ENCODE assay signal across 15 cellular contexts in the genomic region with DNA sequence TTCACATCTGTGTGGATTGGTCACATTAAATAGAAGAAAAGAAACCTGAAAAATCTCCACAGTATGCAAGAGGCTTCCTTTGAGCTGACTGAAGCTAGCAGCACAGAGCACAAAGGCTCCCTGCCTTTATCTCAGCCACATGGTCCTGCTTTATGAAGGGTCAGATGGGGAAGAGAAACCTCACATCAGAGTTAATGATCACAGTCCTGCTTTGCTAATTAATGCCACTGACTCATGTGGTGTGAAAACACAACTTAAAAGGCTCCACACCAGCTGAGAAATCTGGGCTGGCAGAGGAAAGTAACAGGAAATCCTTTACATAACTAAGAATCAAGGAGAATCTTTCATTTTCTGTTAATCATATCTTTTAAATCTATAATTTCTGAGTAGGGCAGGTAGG.
A peak's percentile ranks its signal among the peaks of the same experiment; 100 is the strongest.
DNase-seq lines count a peak whose midpoint lies in the region; ATAC-seq and TF ChIP-seq lines count a peak whose summit lies in the region.
"Had no signal": no experiment of that assay in that cellular context is flagged by ENCODE, and none has a peak within 500 bp of the region (broad histone marks: within the 10 kb centered on the region; RNA-seq: fewer than 3 reads in every experiment).

No MANE protein-coding gene starts in this region.

- no peaks in the 10 kb centered on the region for H3K4me1 ChIP-seq in endodermal cell (ENCODE audit: control insufficient read depth, insufficient read depth, low read length)
- no peaks in the 10 kb centered on the region for H3K4me1 ChIP-seq in Peyer's patch

- DNase-seq in endodermal cell: peak; percentile 50
- no peak for DNase-seq in activated CD4-positive, alpha-beta T cell treated with anti-CD3 and anti-CD28 coated beads, Interleukin-2, amount 10 ng/mL, durations not matched to agents 7 days and 5 days
- DNase-seq in activated T-cell treated with anti-CD3 and anti-CD28 coated beads for 4 hours: no peak
- DNase-seq in Peyer's patch: no peak
- DNase-seq: activated T-cell treated with anti-CD3 and anti-CD28 coated beads, Interleukin-2, amount 50 U/mL, for 1 hour; head of caudate nucleus; NCI-H446; Right ventricle myocardium superior; WERI-Rb-1 had no signal

- no peaks in the 10 kb centered on the region for H3K36me3 Mint-ChIP-seq in endodermal cell (ENCODE audit: low read depth)
- no peaks in the 10 kb centered on the region for H3K36me3 Mint-ChIP-seq in activated CD4-positive, alpha-beta T cell treated with anti-CD3 and anti-CD28 coated beads, Interleukin-2, amount 10 ng/mL, durations not matched to agents 7 days and 5 days (ENCODE audit: low read depth)

- TF ChIP-seq POLR2A in Peyer's patch (IDR thresholded peaks at IDR 0.05): no peak

- peaks cover 18% of the 10 kb centered on the region for H3K4me1 Mint-ChIP-seq in endodermal cell
- no peaks in the 10 kb centered on the region for H3K4me1 Mint-ChIP-seq in activated CD4-positive, alpha-beta T cell treated with anti-CD3 and anti-CD28 coated beads, Interleukin-2, amount 10 ng/mL, durations not matched to agents 7 days and 5 days

- H3K9ac ChIP-seq in endodermal cell (ENCODE audit: extremely low read depth, low read length, poor library complexity, severe bottlenecking): no peak overlapping the region

- no peak overlapping the region for H3K27ac Mint-ChIP-seq in endodermal cell
- H3K27ac Mint-ChIP-seq in activated CD4-positive, alpha-beta T cell treated with anti-CD3 and anti-CD28 coated beads, Interleukin-2, amount 10 ng/mL, durations not matched to agents 7 days and 5 days: no peak overlapping the region

- TF ChIP-seq CTCF in endodermal cell (conservative IDR thresholded peaks at IDR 0.05): no peak
- TF ChIP-seq CTCF in Peyer's patch (IDR thresholded peaks at IDR 0.05): no peak

- POLR2A ChIA-PET in activated CD4-positive, alpha-beta T cell treated with anti-CD3 and anti-CD28 coated beads, Interleukin-2, amount 10 ng/mL, durations not matched to agents 7 days and 5 days (lab: Charles Lee): no interaction called here

- H3K27ac ChIP-seq in endodermal cell (ENCODE audit: low read depth, low read length) (peak overlapping the region; percentile 50), Peyer's patch (no peak overlapping the region)
- H3K27ac ChIP-seq: neutrophil, WERI-Rb-1 had no signal

- H3K9me3 Mint-ChIP-seq in endodermal cell: peaks cover 7% of the 10 kb centered on the region
- H3K9me3 Mint-ChIP-seq in activated CD4-positive, alpha-beta T cell treated with anti-CD3 and anti-CD28 coated beads, Interleukin-2, amount 10 ng/mL, durations not matched to agents 7 days and 5 days: peaks cover 12% of the 10 kb centered on the region

- no peaks in the 10 kb centered on the region for H3K27me3 Mint-ChIP-seq in endodermal cell (ENCODE audit: insufficient read depth)
- H3K27me3 Mint-ChIP-seq in activated CD4-positive, alpha-beta T cell treated with anti-CD3 and anti-CD28 coated beads, Interleukin-2, amount 10 ng/mL, durations not matched to agents 7 days and 5 days: no peaks in the 10 kb centered on the region

- H3K4me3 Mint-ChIP-seq in endodermal cell: no peak overlapping the region
- H3K4me3 Mint-ChIP-seq in activated CD4-positive, alpha-beta T cell treated with anti-CD3 and anti-CD28 coated beads, Interleukin-2, amount 10 ng/mL, durations not matched to agents 7 days and 5 days: no peak overlapping the region

- H3K27me3 ChIP-seq in endodermal cell (ENCODE audit: control insufficient read depth, insufficient read depth, low read length, poor library complexity, severe bottlenecking) (no peaks in the 10 kb centered on the region), Peyer's patch (no peaks in the 10 kb centered on the region)
- H3K27me3 ChIP-seq: neutrophil had no signal

- H3K9me3 ChIP-seq in endodermal cell (ENCODE audit: control insufficient read depth, low read length) (no peaks in the 10 kb centered on the region), Peyer's patch (no peaks in the 10 kb centered on the region)
- H3K9me3 ChIP-seq: neutrophil had no signal

- peak; percentile 90 for ATAC-seq in GM18870 (IDR thresholded peaks at IDR 0.05; ENCODE audit: unreplicated experiment)
- peak; percentile 88 for ATAC-seq in GM21576 (IDR thresholded peaks at IDR 0.05; ENCODE audit: unreplicated experiment)
- ATAC-seq in HG03159 (IDR thresholded peaks at IDR 0.05; ENCODE audit: unreplicated experiment): peak; percentile 89
- ATAC-seq in SK-N-SH treated with all-trans-retinoic acid at 6 μM for 48 hours: no peak
- ATAC-seq: left lobe of liver had no signal

- H3K4me3 ChIP-seq in endodermal cell (ENCODE audit: low read length) (no peak overlapping the region), Peyer's patch (no peak overlapping the region)

- CTCF ChIA-PET in activated CD4-positive, alpha-beta T cell treated with anti-CD3 and anti-CD28 coated beads, Interleukin-2, amount 10 ng/mL, durations not matched to agents 7 days and 5 days (lab: Charles Lee): no interaction called here

- H3K36me3 ChIP-seq in endodermal cell (ENCODE audit: control insufficient read depth, insufficient read depth, low read length) (no peaks in the 10 kb centered on the region), Peyer's patch (no peaks in the 10 kb centered on the region)
- H3K36me3 ChIP-seq: neutrophil, WERI-Rb-1 had no signal

TF ChIP-seq in SK-N-SH treated with all-trans-retinoic acid at 6 μM for 48 hours, 23 proteins besides CTCF, POLR2A, EP300 and RAD21:
- TF ChIP-seq ZNF565 (CRISPR knock-in tag; conservative IDR thresholded peaks at IDR 0.05; ENCODE audit: low read depth) (no peak), GLIS3 (CRISPR knock-in tag; IDR thresholded peaks at IDR 0.05) (no peak), ZNF70 (CRISPR knock-in tag; IDR thresholded peaks at IDR 0.05) (no peak), TSHZ2 (CRISPR knock-in tag; IDR thresholded peaks at IDR 0.05) (no peak)
